ENCODE assay signal across 8 cellular contexts in genomic region chr3:86702381-86702958, GRCh38.
DNase-seq lines count a peak whose midpoint lies in the region; ATAC-seq and TF ChIP-seq lines count a peak whose summit lies in the region.

No MANE protein-coding gene starts in this region.

- CTCF ChIA-PET in BJ (lab: Yijun Ruan, JAX) (interaction anchor here (0.9 to 1.4 kb wide), 6 partner anchors 9 to 557 kb away, joined by 3 to 5 read pairs (median 4); no protein-coding TSS in a partner anchor), HEK293T (lab: Yijun Ruan, JAX) (interaction anchor here (0.5 to 1.1 kb wide), 5 partner anchors 10 to 581 kb away, joined by 3 to 5 read pairs (median 3); no protein-coding TSS in a partner anchor)

- ATAC-seq in effector memory CD8-positive, alpha-beta T cell (replicated peaks), result no peak
- no peak for ATAC-seq in HG03097 (IDR thresholded peaks at IDR 0.05; ENCODE audit: low FRiP score, unreplicated experiment)

- H3K9me3 Mint-ChIP-seq in effector memory CD8-positive, alpha-beta T cell, result peaks cover 12 to 32% of the 10 kb centered on the region in 2 donors

- no peaks in the 10 kb centered on the region for H3K27me3 Mint-ChIP-seq in effector memory CD8-positive, alpha-beta T cell

- POLR2A ChIA-PET in BJ (lab: Charles Lee), result no interaction called here
- POLR2A ChIA-PET in HEK293T (lab: Yijun Ruan, JAX), result no interaction called here

- no peak overlapping the region for H3K27ac Mint-ChIP-seq in effector memory CD8-positive, alpha-beta T cell

- no peaks in the 10 kb centered on the region for H3K27me3 ChIP-seq in BJ (ENCODE audit: control insufficient read depth, insufficient read depth, low read length)

- DNase-seq in BJ (ENCODE audit: low read depth) (no peak), HEK293T (ENCODE audit: extremely low spot score) (peak; percentile 8), SW480 (ENCODE audit: low spot score) (peak; percentile 9), iris pigment epithelial cell (ENCODE audit: low read depth) (peak; percentile 1), KG1 (lab: John Stamatoyannopoulos, UW) (no peak), GM19240 (ENCODE audit: insufficient read length, low spot score) (no peak)
- DNase-seq in effector memory CD8-positive, alpha-beta T cell, result no peak

- TF ChIP-seq CTCF in BJ (IDR thresholded peaks at IDR 0.05; ENCODE audit: insufficient read depth, low read depth, low read length), result peak; percentile 56

- H3K4me3 ChIP-seq in BJ (ENCODE audit: low read depth, low read length), result no peak overlapping the region

- H3K4me1 Mint-ChIP-seq in effector memory CD8-positive, alpha-beta T cell (ENCODE audit: low read depth in 2 of 2), result no peaks in the 10 kb centered on the region

- H3K4me3 Mint-ChIP-seq in effector memory CD8-positive, alpha-beta T cell, result no peak overlapping the region

- H3K36me3 ChIP-seq in BJ (ENCODE audit: control insufficient read depth, insufficient read depth, low read length), result no peaks in the 10 kb centered on the region

- H3K36me3 Mint-ChIP-seq in effector memory CD8-positive, alpha-beta T cell (ENCODE audit: insufficient read depth), result no peaks in the 10 kb centered on the region

TF ChIP-seq in HEK293T, 16 proteins besides CTCF, POLR2A, EP300 and RAD21:
- TF ChIP-seq TARDBP (IDR thresholded peaks at IDR 0.05), result no peak
- TF ChIP-seq, protein P1, sequence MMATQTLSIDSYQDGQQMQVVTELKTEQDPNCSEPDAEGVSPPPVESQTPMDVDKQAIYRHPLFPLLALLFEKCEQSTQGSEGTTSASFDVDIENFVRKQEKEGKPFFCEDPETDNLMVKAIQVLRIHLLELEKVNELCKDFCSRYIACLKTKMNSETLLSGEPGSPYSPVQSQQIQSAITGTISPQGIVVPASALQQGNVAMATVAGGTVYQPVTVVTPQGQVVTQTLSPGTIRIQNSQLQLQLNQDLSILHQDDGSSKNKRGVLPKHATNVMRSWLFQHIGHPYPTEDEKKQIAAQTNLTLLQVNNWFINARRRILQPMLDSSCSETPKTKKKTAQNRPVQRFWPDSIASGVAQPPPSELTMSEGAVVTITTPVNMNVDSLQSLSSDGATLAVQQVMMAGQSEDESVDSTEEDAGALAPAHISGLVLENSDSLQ (IDR thresholded peaks at IDR 0.05), result peak; percentile 64

Comparison
In these comparisons a context has a peak if more than half of its experiments do, and no peak if none do; other contexts are left out.
1. DNase-seq: peak in HEK293T (single experiment), SW480 (single experiment) and iris pigment epithelial cell (single experiment); none in BJ (single experiment), KG1 (single experiment), effector memory CD8-positive, alpha-beta T cell (0 of 3) and GM19240 (single experiment).